ENCODE assay signal across 17 cellular contexts in the genomic region with DNA sequence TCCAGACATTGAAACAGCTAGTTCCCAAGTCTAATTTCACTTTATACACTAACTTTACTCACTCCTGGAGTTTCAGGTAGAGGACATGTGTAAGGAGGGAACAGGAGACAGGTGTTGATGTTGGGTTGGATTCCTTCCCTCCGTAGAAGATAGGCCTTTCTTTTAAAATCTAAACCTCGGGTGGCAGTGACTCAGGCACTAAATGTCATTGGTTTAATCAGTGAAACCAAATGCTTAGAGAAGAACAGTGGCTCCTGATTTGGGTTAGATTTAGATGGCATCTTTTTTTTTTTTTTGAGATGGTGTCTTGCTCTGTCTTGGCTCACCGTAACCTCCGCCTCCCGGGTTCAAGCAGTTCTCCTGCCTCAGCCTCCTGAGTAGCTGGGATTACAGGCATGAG. TPM values are rescaled to one million over a fixed set of nuclear protein-coding genes. Genes with fewer than 3 reads are reported as not detected.
DNase-seq lines count a peak whose midpoint lies in the region; ATAC-seq, FAIRE-seq and TF ChIP-seq lines count a peak whose summit lies in the region.
"Had no signal": no experiment of that assay in that cellular context is flagged by ENCODE, and none has a peak within 500 bp of the region (broad histone marks: within the 10 kb centered on the region; RNA-seq: fewer than 3 reads in every experiment).

No MANE protein-coding gene starts in this region.

- no peak overlapping the region for H3K9ac ChIP-seq in K562 (ENCODE audit: insufficient read depth in 1 of 2, low read depth in 2 of 2, low read length in 2 of 2)
- H3K9ac ChIP-seq: BLaER1, GM23248 had no signal

- in situ Hi-C loops in K562 (cut with MboI) = no loop called here

- peaks cover 96% of the 10 kb centered on the region for H3K4me1 ChIP-seq in CD4-positive, CD25-positive, alpha-beta regulatory T cell (ENCODE audit: control insufficient read depth, insufficient read depth, low read length, poor library complexity, severe bottlenecking)
- H3K4me1 ChIP-seq in GM23338 (ENCODE audit: insufficient read depth) = no peaks in the 10 kb centered on the region
- H3K4me1 ChIP-seq in K562 (replicated peaks in 1 of 2; ENCODE audit: control insufficient read depth in 2 of 2, insufficient read depth in 2 of 2, low read length in 2 of 2) = peaks cover 18 to 39% of the 10 kb centered on the region in 2 experiments
- peaks cover 98 to 99% of the 10 kb centered on the region in 2 experiments for H3K4me1 ChIP-seq in neutrophil (ENCODE audit: control insufficient read depth in 1 of 2, insufficient read depth in 1 of 2, low read depth in 1 of 2, low read length in 1 of 2)
- no peaks in the 10 kb centered on the region for H3K4me1 ChIP-seq in SJCRH30

- no peaks in the 10 kb centered on the region for H3K9me3 ChIP-seq in CD4-positive, CD25-positive, alpha-beta regulatory T cell (ENCODE audit: control insufficient read depth in 2 of 2, low read length in 2 of 2)
- H3K9me3 ChIP-seq in K562 (replicated peaks; ENCODE audit: control insufficient read depth, insufficient read depth, low read depth, low read length) = no peaks in the 10 kb centered on the region
- H3K9me3 ChIP-seq in neutrophil = no peaks in the 10 kb centered on the region
- no peaks in the 10 kb centered on the region for H3K9me3 ChIP-seq in SJCRH30 (replicated peaks)
- H3K9me3 ChIP-seq: BLaER1, Peyer's patch had no signal

- no peaks in the 10 kb centered on the region for H3K9me2 ChIP-seq in GM23338 (ENCODE audit: insufficient read depth)

- H3K79me2 ChIP-seq in GM23338 (replicated peaks; ENCODE audit: insufficient read depth) = peaks cover 100% of the 10 kb centered on the region
- H3K79me2 ChIP-seq in K562 (ENCODE audit: control insufficient read depth, insufficient read depth, low read length) = peaks cover 92% of the 10 kb centered on the region

- intact Hi-C loops in K562 (cut with micrococcal nuclease) = no loop called here

- H3K9me1 ChIP-seq in K562 (ENCODE audit: control insufficient read depth, insufficient read depth, low read length) = no peaks in the 10 kb centered on the region

- H3K4me2 ChIP-seq in GM23338 = no peak overlapping the region
- no peak overlapping the region for H3K4me2 ChIP-seq in K562 (ENCODE audit: insufficient read depth, low read length)
- H3K4me2 ChIP-seq: BLaER1 had no signal

- peaks cover 53% of the 10 kb centered on the region for H3K36me3 Mint-ChIP-seq in CD4-positive, CD25-positive, alpha-beta regulatory T cell
- H3K36me3 Mint-ChIP-seq in GM23338 (ENCODE audit: low read depth) = peaks cover 17% of the 10 kb centered on the region

- H3K9me3 Mint-ChIP-seq in CD4-positive, CD25-positive, alpha-beta regulatory T cell = no peaks in the 10 kb centered on the region
- H3K9me3 Mint-ChIP-seq in GM23338 = no peaks in the 10 kb centered on the region

- CTCF ChIA-PET in K562 (lab: Yijun Ruan, JAX; ENCODE audit: low intra/inter-chr PET ratio) = no interaction called here

- H2AFZ ChIP-seq in GM23338 (no peak overlapping the region), K562 (ENCODE audit: low read depth, low read length) (no peak overlapping the region)
- H2AFZ ChIP-seq: GM23248 had no signal

- 62% methylated on average over 5 of the region's 5 CpGs for WGBS in K562 (ENCODE audit: insufficient coverage, low coverage, missing lambda C conversion rate)

- H3K4me3 ChIP-seq in CD4-positive, CD25-positive, alpha-beta regulatory T cell (ENCODE audit: low read depth, low read length) = peak overlapping the region; percentile 72
- H3K4me3 ChIP-seq in GM23338 (no peak overlapping the region), K562 (no peak overlapping the region), neutrophil (ENCODE audit: low read depth in 1 of 2, low read length in 1 of 2) (peak overlapping the region in 1 of 2 experiments; percentile 24), SJCRH30 (no peak overlapping the region)
- H3K4me3 ChIP-seq: BLaER1, GM23248, Peyer's patch, skin epidermis had no signal

- H3K27ac Mint-ChIP-seq in CD4-positive, CD25-positive, alpha-beta regulatory T cell = peak overlapping the region; percentile 80 to 88 (median 85)
- no peak overlapping the region for H3K27ac Mint-ChIP-seq in GM23338

- no TSS peak for BruUV-seq in K562 (replicated peaks; lab: Mats Ljungman, UMichigan)

- peaks cover 38% of the 10 kb centered on the region for H3K36me3 ChIP-seq in CD4-positive, CD25-positive, alpha-beta regulatory T cell (ENCODE audit: control insufficient read depth, insufficient read depth, low read length)
- H3K36me3 ChIP-seq in GM23338 (ENCODE audit: insufficient read depth) (peaks cover 5% of the 10 kb centered on the region), K562 (ENCODE audit: control insufficient read depth, insufficient read depth, low read length) (peaks cover 55% of the 10 kb centered on the region), neutrophil (peaks cover 65% of the 10 kb centered on the region), SJCRH30 (peaks cover 28% of the 10 kb centered on the region)

- POLR2A ChIA-PET in K562 (lab: Yijun Ruan, JAX) = interaction anchor here (1.0 to 1.1 kb wide), 2 partner anchors 9 to 25 kb away, joined by 3 to 6 read pairs; no protein-coding TSS in a partner anchor

- peaks cover 63% of the 10 kb centered on the region for H4K20me1 ChIP-seq in GM23338 (replicated peaks; ENCODE audit: insufficient read depth)
- 0 out of 2 replicates have a peak, but pooled peaks cover 7% of the 10 kb centered on the region for H4K20me1 ChIP-seq in K562 (replicated peaks; ENCODE audit: control insufficient read depth, insufficient read depth, low read length)

- peak in 1 of 2 donors; percentile 52 for ATAC-seq in CD4-positive, CD25-positive, alpha-beta regulatory T cell (ENCODE audit: low read depth in 2 of 2)
- ATAC-seq in GM23338 (no peak), K562 (no peak)

- DNase-seq in CD4-positive, CD25-positive, alpha-beta regulatory T cell = no peak
- DNase-seq in GM23338 (ENCODE audit: low spot score) (no peak), K562 (ENCODE audit: extremely low read depth in 1 of 4, low spot score in 3 of 4) (no peak), SJCRH30 (no peak), pons (ENCODE audit: low spot score) (no peak), GM12891 (ENCODE audit: insufficient read length, low spot score) (no peak), OCI-M1 (lab: John Stamatoyannopoulos, UW) (no peak)
- DNase-seq: DMS79, mesenchymal stem cell, NCI-H748 treated with DMSO at 0.1 percent for 48 hours, nucleus accumbens, Peyer's patch, SW 1271 had no signal

- no peaks in the 10 kb centered on the region for H3K27me3 ChIP-seq in CD4-positive, CD25-positive, alpha-beta regulatory T cell (ENCODE audit: control insufficient read depth, insufficient read depth, low read length)
- H3K27me3 ChIP-seq in GM23338 (ENCODE audit: insufficient read depth) = no peaks in the 10 kb centered on the region
- H3K27me3 ChIP-seq in K562 (ENCODE audit: control insufficient read depth in 2 of 2, insufficient read depth in 2 of 2, low read length in 2 of 2) = no peaks in the 10 kb centered on the region
- no peaks in the 10 kb centered on the region for H3K27me3 ChIP-seq in neutrophil
- no peaks in the 10 kb centered on the region for H3K27me3 ChIP-seq in SJCRH30
- H3K27me3 ChIP-seq: BLaER1, Peyer's patch had no signal

- FAIRE-seq in K562 (lab: Jason Lieb, UNC) (no peak), GM12891 (lab: Jason Lieb, UNC) (no peak)

- peaks cover 18 to 95% (median 68%) of the 10 kb centered on the region in 4 donors for H3K4me1 Mint-ChIP-seq in CD4-positive, CD25-positive, alpha-beta regulatory T cell
- H3K4me1 Mint-ChIP-seq in GM23338 = peaks cover 9% of the 10 kb centered on the region

- TF ChIP-seq POLR2A in K562 (conservative IDR thresholded peaks at IDR 0.05) (no peak), GM12891 (IDR thresholded peaks at IDR 0.05; ENCODE audit: low read depth, low read length) (no peak)

- peak overlapping the region; percentile 58 to 86 (median 68) for H3K4me3 Mint-ChIP-seq in CD4-positive, CD25-positive, alpha-beta regulatory T cell
- H3K4me3 Mint-ChIP-seq in GM23338 = no peak overlapping the region

- no peak for TF ChIP-seq CTCF in GM23338 (conservative IDR thresholded peaks at IDR 0.05; ENCODE audit: low read depth in 2 of 2)
- no peak for TF ChIP-seq CTCF in K562 (IDR thresholded peaks at IDR 0.05 in 2 of 3, conservative IDR thresholded peaks at IDR 0.05 in 1 of 3; ENCODE audit: insufficient read depth in 2 of 3, low read depth in 1 of 3, low read length in 3 of 3)
- TF ChIP-seq CTCF in neutrophil (IDR thresholded peaks at IDR 0.05) = no peak

- TF ChIP-seq RAD21 in K562 (CRISPR knock-in tag; conservative IDR thresholded peaks at IDR 0.05 in 1 of 2, IDR thresholded peaks at IDR 0.05 in 1 of 2) = no peak

- H3K27me3 Mint-ChIP-seq in CD4-positive, CD25-positive, alpha-beta regulatory T cell = no peaks in the 10 kb centered on the region
- no peaks in the 10 kb centered on the region for H3K27me3 Mint-ChIP-seq in GM23338 (ENCODE audit: insufficient read depth, low read depth, poor library complexity)

- H3F3A ChIP-seq in GM23338 (replicated peaks; ENCODE audit: low read depth) = no peaks in the 10 kb centered on the region

- H3K27ac ChIP-seq in CD4-positive, CD25-positive, alpha-beta regulatory T cell (ENCODE audit: insufficient read depth, low read length, poor library complexity, severe bottlenecking) = peak overlapping the region; percentile 59
- 0 out of 2 replicates have a peak overlapping the region, but pooled peaks have one; percentile 51 for H3K27ac ChIP-seq in GM23338 (ENCODE audit: low read depth)
- no peak overlapping the region; the same call in 2 of the 3 replicates for H3K27ac ChIP-seq in K562 (ENCODE audit: extremely low read depth, low read depth, low read length)
- H3K27ac ChIP-seq in neutrophil = peak overlapping the region; percentile 100
- H3K27ac ChIP-seq in SJCRH30 = no peak overlapping the region
- H3K27ac ChIP-seq: BLaER1, Peyer's patch had no signal

- no peak for TF ChIP-seq EP300 in K562 (IDR thresholded peaks at IDR 0.05; ENCODE audit: low read length)

RNA-seq across cellular contexts. Expression of gene CAP1, which starts 7.2 kb away (rescaled TPM):
- total RNA-seq in CD4-positive, CD25-positive, alpha-beta regulatory T cell = 322 TPM
- polyA plus RNA-seq in CD4-positive, CD25-positive, alpha-beta regulatory T cell = 100 to 1,000 TPM; 608 to 806 (median 709) TPM
- 222 and 254 TPM in 2 replicates for total RNA-seq in GM23338 (2014; rRNA removed; shearing (Covaris generic))
- 109 and 133 TPM in 2 replicates for polyA plus RNA-seq in GM23338 (2016; fragmentation: Nextera tagmentation; extraction: Ambion mirVana)
- total RNA-seq in K562 (2011; cell fraction: chromatin; rRNA removed; ENCODE audit: low replicate concordance) = 173 and 189 TPM in 2 replicates
- 98.9 and 116 TPM in 2 replicates for total RNA-seq in K562 (2011; cell fraction: nucleolus; rRNA removed)
- total RNA-seq in K562 (2011; cell fraction: nucleoplasm; rRNA removed) = 132 and 136 TPM in 2 replicates
- 230 and 251 TPM in 2 replicates for total RNA-seq in K562 (2014; rRNA removed)
- total RNA-seq in K562 (2014; rRNA removed; fragmentation: Illumina TruSeq; extraction: Trizol) = 271 and 311 TPM in 2 replicates
- total RNA-seq in K562 (2015; rRNA removed; fragmentation: Illumina TruSeq; extraction: Trizol) = 270 and 271 TPM in 2 replicates
- 322 and 339 TPM in 2 replicates for total RNA-seq in K562 (2021)
- polyA plus RNA-seq in K562 (2011; rRNA removed) = 485 and 488 TPM in 2 replicates
- polyA plus RNA-seq in K562 (2011; cell fraction: cytosol; rRNA removed) = 203 and 329 TPM in 2 replicates
- polyA plus RNA-seq in K562 (2011; cell fraction: nucleus; rRNA removed) = 186 and 410 TPM in 2 replicates
- 338 and 462 TPM in 2 replicates for polyA plus RNA-seq in K562 (2012)
- 310 and 337 TPM in 2 replicates for polyA plus RNA-seq in K562 (2014; fragmentation: Illumina TruSeq; extraction: Trizol)
- polyA plus RNA-seq in K562 (2014; fragmentation: Nextera tagmentation; extraction: Ambion mirVana) = 100 to 1,000 TPM; 281 to 658 TPM
- polyA plus RNA-seq in K562 (2014; rRNA removed) = 269 and 277 TPM in 2 replicates
- 462 and 519 TPM in 2 replicates for polyA minus RNA-seq in K562 (2011; rRNA and poly(A)+ RNA removed)
- polyA minus RNA-seq in K562 (2011; cell fraction: cytosol; rRNA and poly(A)+ RNA removed) = 151 and 156 TPM in 2 replicates
- 47.5 and 121 TPM in 2 replicates for polyA minus RNA-seq in K562 (2011; cell fraction: nucleus; rRNA and poly(A)+ RNA removed)
- total RNA-seq in SJCRH30 (2014; rRNA removed; shearing (Covaris generic)) = 254 and 279 TPM in 2 replicates
- 324 TPM for polyA plus RNA-seq in GM12891 (2012; ENCODE audit: low read depth, missing spikeins)

RNA-seq across cellular contexts. Expression of gene PPT1, which starts 49.3 kb away (rescaled TPM):
- 44.2 TPM for total RNA-seq in CD4-positive, CD25-positive, alpha-beta regulatory T cell
- polyA plus RNA-seq in CD4-positive, CD25-positive, alpha-beta regulatory T cell = 100 to 1,000 TPM; 173 to 219 (median 201) TPM
- 202 and 234 TPM in 2 replicates for total RNA-seq in GM23338 (2014; rRNA removed; shearing (Covaris generic))
- polyA plus RNA-seq in GM23338 (2016; fragmentation: Nextera tagmentation; extraction: Ambion mirVana) = 59.4 and 67.4 TPM in 2 replicates
- total RNA-seq in K562 (2011; cell fraction: chromatin; rRNA removed; ENCODE audit: low replicate concordance) = 49.5 and 58.1 TPM in 2 replicates
- total RNA-seq in K562 (2011; cell fraction: nucleolus; rRNA removed) = 88.6 and 90.7 TPM in 2 replicates
- 115 and 166 TPM in 2 replicates for total RNA-seq in K562 (2011; cell fraction: nucleoplasm; rRNA removed)
- 72.2 and 83.6 TPM in 2 replicates for total RNA-seq in K562 (2014; rRNA removed)
- total RNA-seq in K562 (2014; rRNA removed; fragmentation: Illumina TruSeq; extraction: Trizol) = 131 and 149 TPM in 2 replicates
- 143 and 151 TPM in 2 replicates for total RNA-seq in K562 (2015; rRNA removed; fragmentation: Illumina TruSeq; extraction: Trizol)
- total RNA-seq in K562 (2021) = 106 and 108 TPM in 2 replicates
- polyA plus RNA-seq in K562 (2011; rRNA removed) = 115 and 145 TPM in 2 replicates
- polyA plus RNA-seq in K562 (2011; cell fraction: cytosol; rRNA removed) = 69.3 and 74.9 TPM in 2 replicates
- 35.7 and 37.4 TPM in 2 replicates for polyA plus RNA-seq in K562 (2011; cell fraction: nucleus; rRNA removed)
- 106 and 119 TPM in 2 replicates for polyA plus RNA-seq in K562 (2012)
- 215 and 230 TPM in 2 replicates for polyA plus RNA-seq in K562 (2014; fragmentation: Illumina TruSeq; extraction: Trizol)
- 100 to 1,000 TPM; 197 to 285 TPM for polyA plus RNA-seq in K562 (2014; fragmentation: Nextera tagmentation; extraction: Ambion mirVana)
- polyA plus RNA-seq in K562 (2014; rRNA removed) = 78.7 and 90.5 TPM in 2 replicates
- 101 and 103 TPM in 2 replicates for polyA minus RNA-seq in K562 (2011; rRNA and poly(A)+ RNA removed)
- 40.2 and 70.7 TPM in 2 replicates for polyA minus RNA-seq in K562 (2011; cell fraction: cytosol; rRNA and poly(A)+ RNA removed)
- 5.7 and 10.7 TPM in 2 replicates for polyA minus RNA-seq in K562 (2011; cell fraction: nucleus; rRNA and poly(A)+ RNA removed)
- total RNA-seq in SJCRH30 (2014; rRNA removed; shearing (Covaris generic)) = 128 and 129 TPM in 2 replicates
- 40.7 TPM for polyA plus RNA-seq in GM12891 (2012; ENCODE audit: low read depth, missing spikeins)

Comparison
In these comparisons a context has a peak if more than half of its experiments do, and no peak if none do; other contexts are left out.
1. H3K27ac ChIP-seq: peak in CD4-positive, CD25-positive, alpha-beta regulatory T cell (single experiment), GM23338 (single experiment) and neutrophil (single experiment); none in K562 (single experiment) and SJCRH30 (single experiment).